In the genomic region with DNA sequence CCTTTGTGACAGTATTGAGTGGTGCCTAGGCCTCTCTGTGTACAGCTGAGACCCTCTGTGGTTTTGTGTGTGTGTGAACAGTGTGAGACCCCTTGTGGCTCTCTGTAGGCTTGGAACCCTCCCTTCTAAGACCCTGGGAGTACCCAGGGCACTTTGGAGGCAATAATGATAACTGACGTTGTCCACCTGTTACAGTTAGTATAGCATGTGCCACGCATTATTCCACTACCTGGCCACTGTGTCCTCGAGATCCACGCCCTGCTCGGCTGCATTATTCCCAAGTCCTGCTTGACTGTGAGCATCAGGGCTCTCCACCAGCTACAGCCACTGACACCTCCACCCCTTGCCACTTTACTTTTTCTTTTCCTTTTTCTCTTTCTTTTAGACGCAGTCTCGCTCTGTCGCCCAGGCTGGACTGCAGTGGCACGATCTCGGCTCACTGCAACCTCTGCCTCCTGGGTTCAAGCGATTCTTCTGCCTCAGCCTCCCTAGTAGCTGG, we compare ENCODE assay signal across 13 cellular contexts. TPM values are rescaled to one million over a fixed set of nuclear protein-coding genes. Genes with fewer than 3 reads are reported as not detected.
DNase-seq lines count a peak whose midpoint lies in the region; ATAC-seq and TF ChIP-seq lines count a peak whose summit lies in the region.
"Had no signal": no experiment of that assay in that cellular context is flagged by ENCODE, and none has a peak within 500 bp of the region (broad histone marks: within the 10 kb centered on the region; RNA-seq: fewer than 3 reads in every experiment).

No MANE protein-coding gene starts in this region.

- TF ChIP-seq CTCF in gastroesophageal sphincter (IDR thresholded peaks at IDR 0.05) = no peak
- no peak for TF ChIP-seq CTCF in spleen (IDR thresholded peaks at IDR 0.05 in 8 of 11, conservative IDR thresholded peaks at IDR 0.05 in 3 of 11)

- WGBS in gastroesophageal sphincter (ENCODE audit: low coverage in 1 of 2), 2 donors = 76 to 85% methylated on average over 8 to 11 of the region's 11 CpGs
- WGBS in spleen, 5 donors = 81 to 87% (median 86%) methylated on average over 11 of the region's 11 CpGs

- H3K4me3 ChIP-seq in SK-N-MC = peak overlapping the region; percentile 92; the same call in 1 of the 2 replicates
- H3K4me3 ChIP-seq in gastroesophageal sphincter = peak overlapping the region in 1 of 2 donors; percentile 94
- peak overlapping the region in 6 of 8 donors; percentile 86 to 97 (median 90) for H3K4me3 ChIP-seq in spleen

- H3K36me3 ChIP-seq in SK-N-MC (ENCODE audit: insufficient read depth, low read length) = peaks cover 5% of the 10 kb centered on the region; the same call in 1 of the 2 replicates
- peaks cover 0 to 29% of the 10 kb centered on the region in 2 donors for H3K36me3 ChIP-seq in gastroesophageal sphincter
- peaks cover 0 to 41% (median 11%) of the 10 kb centered on the region in 6 donors for H3K36me3 ChIP-seq in spleen
- H3K36me3 ChIP-seq: ovary had no signal

- TF ChIP-seq POLR2A in gastroesophageal sphincter (IDR thresholded peaks at IDR 0.05) (no peak), spleen (IDR thresholded peaks at IDR 0.05) (no peak)

- DNase-seq in T-helper 1 cell (no peak), SK-N-MC (ENCODE audit: low read depth, low spot score) (no peak), spleen (peak; percentile 65), HPDE6-E6E7 (ENCODE audit: extremely low spot score) (no peak), HUDEP-2 (lab: John Stamatoyannopoulos, UW; ENCODE audit: unreplicated experiment in 76 of 76) (no peak)
- no peak for DNase-seq in stimulated activated CD4-positive, alpha-beta T cell treated with anti-CD3 and anti-CD28 coated beads, Interleukin-4, amount 100 ng/mL, for 4 hours
- DNase-seq: 8988T, foreskin melanocyte, ovary, SHP77 had no signal

- H3K4me1 ChIP-seq in gastroesophageal sphincter = peaks cover 0 to 85% (median 29%) of the 10 kb centered on the region in 3 donors
- H3K4me1 ChIP-seq in spleen = peaks cover 55 to 95% (median 74%) of the 10 kb centered on the region in 6 donors

- H3K27me3 ChIP-seq in gastroesophageal sphincter = no peaks in the 10 kb centered on the region
- H3K27me3 ChIP-seq in spleen (replicated peaks in 1 of 7) = no peaks in the 10 kb centered on the region
- H3K27me3 ChIP-seq: ovary had no signal

- no peaks in the 10 kb centered on the region for H3K27me3 Mint-ChIP-seq in T-helper 1 cell treated with Interleukin-12 subunit alpha and Interleukin-12 subunit beta and Interleukin-4 antibody, amounts not matched to agents 30 μg/mL and 1 μg/mL, for 36 hours (ENCODE audit: low read depth)

- peaks cover 53% of the 10 kb centered on the region for H3K4me1 Mint-ChIP-seq in T-helper 1 cell treated with Interleukin-12 subunit alpha and Interleukin-12 subunit beta and Interleukin-4 antibody, amounts not matched to agents 30 μg/mL and 1 μg/mL, for 36 hours (ENCODE audit: low read depth)

- no peaks in the 10 kb centered on the region for H3K9me3 Mint-ChIP-seq in T-helper 1 cell treated with Interleukin-12 subunit alpha and Interleukin-12 subunit beta and Interleukin-4 antibody, amounts not matched to agents 30 μg/mL and 1 μg/mL, for 36 hours

- TF ChIP-seq EP300 in gastroesophageal sphincter (IDR thresholded peaks at IDR 0.05) = no peak

- H3K4me3 Mint-ChIP-seq in T-helper 1 cell treated with Interleukin-12 subunit alpha and Interleukin-12 subunit beta and Interleukin-4 antibody, amounts not matched to agents 30 μg/mL and 1 μg/mL, for 36 hours = peak overlapping the region; percentile 93

- no peak for ATAC-seq in gastroesophageal sphincter

- H3K27ac Mint-ChIP-seq in T-helper 1 cell treated with Interleukin-12 subunit alpha and Interleukin-12 subunit beta and Interleukin-4 antibody, amounts not matched to agents 30 μg/mL and 1 μg/mL, for 36 hours = peak overlapping the region; percentile 95

- H3K36me3 Mint-ChIP-seq in T-helper 1 cell treated with Interleukin-12 subunit alpha and Interleukin-12 subunit beta and Interleukin-4 antibody, amounts not matched to agents 30 μg/mL and 1 μg/mL, for 36 hours (ENCODE audit: low read depth) = peaks cover 19% of the 10 kb centered on the region

- intact Hi-C loops in spleen (cut with DNase I; ENCODE audit: low total_unique reads) = no loop called here

- H3K9me3 ChIP-seq in SK-N-MC (ENCODE audit: low read depth, low read length) (no peaks in the 10 kb centered on the region), gastroesophageal sphincter (no peaks in the 10 kb centered on the region), spleen (no peaks in the 10 kb centered on the region)
- H3K9me3 ChIP-seq: ovary had no signal

- H3K27ac ChIP-seq in SK-N-MC (no peak overlapping the region), gastroesophageal sphincter (peak overlapping the region in 3 of 4 donors; percentile 9 to 99 (median 99)), spleen (peak overlapping the region in 7 of 8 donors; percentile 22 to 99 (median 98))

- H3K9ac ChIP-seq in SK-N-MC (ENCODE audit: insufficient read length) = no peak overlapping the region

RNA-seq across cellular contexts. Expression of gene GRAMD1A, which starts 2.0 kb away (rescaled TPM):
- 10 to 100 TPM; 22.0 to 40.0 (median 35.9) TPM for total RNA-seq in gastroesophageal sphincter
- total RNA-seq in spleen = 100 to 1,000 TPM in 5 of 7 donors, 10 to 100 TPM in 2; 80.3 to 177 (median 118) TPM
- 10 to 100 TPM; 30.0 to 63.2 (median 30.4) TPM for polyA plus RNA-seq in spleen

RNA-seq across cellular contexts. Expression of gene SCN1B, which starts 28.2 kb away (rescaled TPM):
- total RNA-seq in gastroesophageal sphincter (10 to 100 TPM in 2 of 4 donors, 1 to 10 TPM in 2; 5.3 to 13.2 (median 9.5) TPM), spleen (10 to 100 TPM; 11.3 to 28.1 (median 16.7) TPM)
- 1 to 10 TPM; 3.7 to 7.4 (median 5.9) TPM for polyA plus RNA-seq in spleen

RNA-seq across cellular contexts. Expression of gene ZNF792, which starts 38.1 kb away (rescaled TPM):
- total RNA-seq in gastroesophageal sphincter (10 to 100 TPM in 1 of 4 donors, 1 to 10 TPM in 3; 6.5 to 10.2 (median 7.3) TPM), spleen (10 to 100 TPM; 10.4 to 22.9 (median 16.6) TPM)
- polyA plus RNA-seq in spleen = 1 to 10 TPM; 1.5 to 3.0 (median 1.6) TPM

RNA-seq across cellular contexts. Expression of gene HPN, which starts 39.4 kb away (rescaled TPM):
- 1 to 10 TPM in 1 of 4 donors, under 1 TPM in 2, not detected in 1; 0.17 to 1.2 (median 0.27) TPM for total RNA-seq in gastroesophageal sphincter
- total RNA-seq in spleen = 1 to 10 TPM; 1.0 to 4.3 (median 2.4) TPM
- 1 to 10 TPM in 2 of 3 donors, under 1 TPM in 1; 0.86 to 2.4 (median 1.1) TPM for polyA plus RNA-seq in spleen
- total RNA-seq: M059J had no signal
